In the genomic region with DNA sequence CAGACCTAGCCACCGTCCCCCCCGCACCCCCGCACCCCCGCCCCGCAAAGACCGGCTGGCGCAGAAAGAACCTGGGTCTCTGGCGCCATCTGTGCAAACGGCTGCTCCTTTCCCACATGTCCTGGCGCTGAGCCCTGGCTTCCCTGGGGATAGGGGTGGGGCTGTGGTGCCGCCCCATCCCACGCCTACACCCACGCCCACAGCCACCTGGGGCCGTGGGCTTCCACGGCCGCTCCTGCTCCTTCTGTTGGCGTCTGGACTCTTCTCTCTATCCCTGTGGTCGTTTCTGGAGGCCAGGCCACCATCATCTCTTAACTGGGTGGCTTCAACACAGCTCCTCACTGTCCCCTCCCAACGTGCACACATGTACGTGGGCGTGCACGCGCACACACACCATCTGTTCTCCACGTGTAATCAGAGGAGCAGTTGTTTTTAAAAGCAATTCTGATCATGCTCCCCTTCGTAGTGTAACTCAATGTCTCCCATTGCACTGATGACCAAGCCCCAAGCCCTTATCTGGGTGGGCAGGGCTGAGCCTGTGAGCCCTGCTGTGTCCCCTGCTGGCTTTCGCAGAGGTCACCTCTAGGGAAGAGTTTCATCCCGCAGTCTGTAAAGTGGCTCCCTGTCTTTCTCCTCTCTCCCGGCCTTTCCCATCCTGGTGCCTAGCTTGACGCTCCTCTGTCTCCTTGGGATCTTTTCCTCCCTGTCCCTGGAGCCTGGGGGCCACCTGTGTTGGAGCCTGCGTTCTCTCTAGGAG, we compare ENCODE assay signal across 8 cellular contexts. TPM values are rescaled to one million over a fixed set of nuclear protein-coding genes. Genes with fewer than 3 reads are reported as not detected.
A peak's percentile ranks its signal among the peaks of the same experiment; 100 is the strongest.
DNase-seq lines count a peak whose midpoint lies in the region; ATAC-seq, FAIRE-seq and TF ChIP-seq lines count a peak whose summit lies in the region.

No MANE protein-coding gene starts in this region.

- H3K9me3 ChIP-seq in GM12878 (replicated peaks; ENCODE audit: control insufficient read depth, insufficient read depth, low read length) = no peaks in the 10 kb centered on the region

- no peak overlapping the region for H3K27ac Mint-ChIP-seq in Calu3 (ENCODE audit: unreplicated experiment)

- BruUV-seq in Calu3 (replicated peaks; lab: Mats Ljungman, UMichigan) (no TSS peak), GM12878 (replicated peaks; lab: Mats Ljungman, UMichigan) (no TSS peak)

- POLR2A ChIA-PET in GM12878 (lab: Charles Lee) = interaction anchor here (0.7 to 3.7 kb wide), 4 partner anchors 20 to 168 kb away, joined by 3 to 60 read pairs (median 23); partner anchors contain the start of gene PPP1R16B

- H2AFZ ChIP-seq in KMS-11 (ENCODE audit: low read depth) (peak overlapping the region; percentile 58; the same call in 1 of the 2 replicates), GM12878 (ENCODE audit: control insufficient read depth, low read depth, low read length) (no peak overlapping the region)

- H3K27ac ChIP-seq in KMS-11 = no peak overlapping the region
- H3K27ac ChIP-seq in GM12878 (ENCODE audit: control insufficient read depth, insufficient read depth) = 0 out of 2 replicates have a peak overlapping the region, but pooled peaks have one; percentile 11

- SMC1A ChIA-PET in GM12878 (lab: Charles Lee; ENCODE audit: uncharacterized antibody, unreplicated experiment) = interaction anchor here (0.9 to 6.6 kb wide), 21 partner anchors 13 to 247 kb away, joined by 3 to 131 read pairs (median 6); partner anchors contain the start of gene PPP1R16B

- TF ChIP-seq EP300 in GM12878 (IDR thresholded peaks at IDR 0.05; ENCODE audit: borderline replicate concordance in 1 of 2, control insufficient read depth in 1 of 2, low read depth in 2 of 2, low read length in 2 of 2) = no peak

- H3K4me1 Mint-ChIP-seq in Calu3 (ENCODE audit: low read depth, unreplicated experiment) = peaks cover 13% of the 10 kb centered on the region

- no peak for TF ChIP-seq POLR2A in GM12878 (IDR thresholded peaks at IDR 0.05; ENCODE audit: low read depth, low read length)

- CTCF ChIA-PET in Calu3 (lab: Charles Lee) = interaction anchor here (0.7 to 1.0 kb wide), 2 partner anchors 18 to 19 kb away, joined by 3 read pairs; no protein-coding TSS in a partner anchor
- CTCF ChIA-PET in GM12878 (lab: Yijun Ruan, JAX) = interaction anchor here (0.9 to 6.9 kb wide), 14 partner anchors 17 to 246 kb away, joined by 3 to 183 read pairs (median 5); partner anchors contain the start of genes ACTR5 and PPP1R16B

- H4K20me1 ChIP-seq in KMS-11 (ENCODE audit: insufficient read depth) (no peaks in the 10 kb centered on the region), GM12878 (ENCODE audit: control insufficient read depth, insufficient read depth) (no peaks in the 10 kb centered on the region)

- H3K4me3 ChIP-seq in KMS-11 (IDR thresholded peaks at IDR 0.05; ENCODE audit: insufficient read depth, low read depth, low read length) (no peak overlapping the region), GM12878 (no peak overlapping the region)

- DNase-seq in Calu3 (no peak), GM12878 (ENCODE audit: low read depth, low spot score) (no peak), myocyte (ENCODE audit: low read depth) (peak; percentile 43)
- no peak for DNase-seq in activated CD4-positive, CD25-positive, alpha-beta regulatory T cell (lab: John Stamatoyannopoulos, UW)

- ATAC-seq in GM12878 (no peak), GM18511 (IDR thresholded peaks at IDR 0.05; ENCODE audit: unreplicated experiment) (no peak), GM21381 (IDR thresholded peaks at IDR 0.05; ENCODE audit: unreplicated experiment) (no peak), HG02571 (IDR thresholded peaks at IDR 0.05; ENCODE audit: unreplicated experiment) (no peak)

- 26% methylated on average over 28 of the region's 30 CpGs for WGBS in GM12878 (ENCODE audit: insufficient coverage, insufficient replicate concordance, low lambda C conversion rate, missing lambda C conversion rate)

- H3K4me1 ChIP-seq in KMS-11 (ENCODE audit: low read depth, poor library complexity, severe bottlenecking) = peaks cover 39% of the 10 kb centered on the region
- H3K4me1 ChIP-seq in GM12878 (ENCODE audit: control insufficient read depth, insufficient read depth, low read length) = peaks cover 50% of the 10 kb centered on the region

- RAD21 ChIA-PET in GM12878 (lab: Charles Lee; ENCODE audit: unreplicated experiment) = interaction anchor here (1.2 to 6.5 kb wide), 9 partner anchors 17 to 247 kb away, joined by 3 to 205 read pairs (median 80); partner anchors contain the start of genes ACTR5, DHX35 and PPP1R16B

- H3K9me3 Mint-ChIP-seq in Calu3 (ENCODE audit: low read depth, unreplicated experiment) = no peaks in the 10 kb centered on the region

- in situ Hi-C loops in GM12878 (cut with MboI) = no loop called here

- H3K4me2 ChIP-seq in KMS-11 (peak overlapping the region; percentile 49; the same call in 1 of the 2 replicates), GM12878 (ENCODE audit: control insufficient read depth, insufficient read depth) (no peak overlapping the region)

- TF ChIP-seq CTCF in Calu3 (IDR thresholded peaks at IDR 0.05; ENCODE audit: unreplicated experiment) (no peak), KMS-11 (conservative IDR thresholded peaks at IDR 0.05; ENCODE audit: low read depth, low read length) (no peak), GM12878 (IDR thresholded peaks at IDR 0.05 in 2 of 3, conservative IDR thresholded peaks at IDR 0.05 in 1 of 3; ENCODE audit: control insufficient read depth in 2 of 3, extremely low read depth in 1 of 3, insufficient read depth in 1 of 3, low read depth in 3 of 3, low read length in 3 of 3) (no peak)

- TF ChIP-seq RAD21 in GM12878 (IDR thresholded peaks at IDR 0.05; ENCODE audit: insufficient read depth, low read depth, low read length) = no peak

- intact Hi-C loops in Calu3 (cut with micrococcal nuclease; ENCODE audit: unreplicated experiment) = loop anchor here (1.0 to 5.0 kb wide), 2 partner anchors 34 to 162 kb away; no protein-coding TSS in a partner anchor
- intact Hi-C loops in GM12878 (cut with micrococcal nuclease; ENCODE audit: unreplicated experiment) = no loop called here

- H3K36me3 Mint-ChIP-seq in Calu3 (ENCODE audit: insufficient read depth, unreplicated experiment) = no peaks in the 10 kb centered on the region

- H3K27me3 Mint-ChIP-seq in Calu3 (ENCODE audit: unreplicated experiment) = peaks cover 71% of the 10 kb centered on the region

- no peak for FAIRE-seq in GM12878 (lab: Jason Lieb, UNC)

- H3K9ac ChIP-seq in KMS-11 (no peak overlapping the region; the same call in 1 of the 2 replicates), GM12878 (ENCODE audit: control insufficient read depth, insufficient read depth, low read length) (no peak overlapping the region)

- H3K36me3 ChIP-seq in KMS-11 (ENCODE audit: insufficient read depth) = no peaks in the 10 kb centered on the region
- peaks cover 38 to 41% of the 10 kb centered on the region in 2 experiments for H3K36me3 ChIP-seq in GM12878 (ENCODE audit: control insufficient read depth in 2 of 2, insufficient read depth in 2 of 2, low read length in 1 of 2)

- H3K4me3 Mint-ChIP-seq in Calu3 (ENCODE audit: low read depth, unreplicated experiment) = peak overlapping the region; percentile 41

- no peaks in the 10 kb centered on the region for H3K27me3 ChIP-seq in KMS-11 (ENCODE audit: insufficient read depth, low read depth)
- no peaks in the 10 kb centered on the region for H3K27me3 ChIP-seq in GM12878 (replicated peaks in 1 of 2; ENCODE audit: control insufficient read depth in 2 of 2, insufficient read depth in 2 of 2, low read length in 1 of 2)

- H3K79me2 ChIP-seq in KMS-11 (ENCODE audit: insufficient read depth, low read depth) = no peaks in the 10 kb centered on the region
- H3K79me2 ChIP-seq in GM12878 (ENCODE audit: control insufficient read depth, insufficient read depth, low read length) = peaks cover 18% of the 10 kb centered on the region

TF ChIP-seq in GM12878, 131 proteins besides CTCF, POLR2A, EP300 and RAD21:
- TF ChIP-seq RAD51 (IDR thresholded peaks at IDR 0.05) = no peak
- peak in 1 of 2 experiments; percentile 19; a peak in 1 of 4 replicates for TF ChIP-seq BHLHE40 (IDR thresholded peaks at IDR 0.05; ENCODE audit: borderline replicate concordance in 1 of 2, low read depth in 2 of 2, low read length in 1 of 2)

RNA-seq across cellular contexts. Expression of gene FAM83D, which starts 31.9 kb away (rescaled TPM):
- total RNA-seq in Calu3 (2022) (73.0 and 84.0 TPM in 2 replicates), GM12878 (2014; rRNA removed) (21.5 and 21.6 TPM in 2 replicates), GM12878 (2014; rRNA removed; fragmentation: Illumina TruSeq; extraction: Trizol) (12.7 and 13.6 TPM in 2 replicates), GM12878 (2021) (16.6 and 18.2 TPM in 2 replicates), myocyte (0.21 and 0.67 TPM in 2 replicates)
- 14.1 and 16.3 TPM in 2 replicates for total RNA-seq in GM12878 (2013; cell fraction: nucleolus; rRNA removed)
- 7.7 TPM for polyA plus RNA-seq in GM12878 (2011; ENCODE audit: low read depth)
- polyA plus RNA-seq in GM12878 (2011; rRNA removed) (32.4 and 34.8 TPM in 2 replicates), GM12878 (2014; fragmentation: Illumina TruSeq; extraction: Trizol) (19.7 and 20.2 TPM in 2 replicates), GM12878 (2014; fragmentation: Nextera tagmentation; extraction: Ambion mirVana) (1 to 10 TPM; 4.5 to 6.0 TPM), GM12878 (2014; rRNA removed) (17.4 and 19.1 TPM in 2 replicates), GM12878 (2016; fragmentation: Nextera tagmentation; extraction: Ambion mirVana) (10 to 100 TPM; 34.1 to 34.2 TPM)
- 28.1 and 32.3 TPM in 2 replicates for polyA plus RNA-seq in GM12878 (2011; cell fraction: cytosol; rRNA removed)
- 37.1 and 42.7 TPM in 2 replicates for polyA plus RNA-seq in GM12878 (2011; cell fraction: nucleus; rRNA removed)
- 9.5 and 10.5 TPM in 2 replicates for polyA plus RNA-seq in GM12878 (2012)
- polyA minus RNA-seq in GM12878 (2011; rRNA and poly(A)+ RNA removed) = 37.1 and 42.8 TPM in 2 replicates
- polyA minus RNA-seq in GM12878 (2011; cell fraction: cytosol; rRNA and poly(A)+ RNA removed) = 13.1 and 15.3 TPM in 2 replicates
- 18.9 and 35.2 TPM in 2 replicates for polyA minus RNA-seq in GM12878 (2011; cell fraction: nucleus; rRNA and poly(A)+ RNA removed)
- polyA plus RNA-seq in myocyte (2012) = 0.18 TPM
